27 cellular contexts compared by ENCODE assay signal in the genomic region with DNA sequence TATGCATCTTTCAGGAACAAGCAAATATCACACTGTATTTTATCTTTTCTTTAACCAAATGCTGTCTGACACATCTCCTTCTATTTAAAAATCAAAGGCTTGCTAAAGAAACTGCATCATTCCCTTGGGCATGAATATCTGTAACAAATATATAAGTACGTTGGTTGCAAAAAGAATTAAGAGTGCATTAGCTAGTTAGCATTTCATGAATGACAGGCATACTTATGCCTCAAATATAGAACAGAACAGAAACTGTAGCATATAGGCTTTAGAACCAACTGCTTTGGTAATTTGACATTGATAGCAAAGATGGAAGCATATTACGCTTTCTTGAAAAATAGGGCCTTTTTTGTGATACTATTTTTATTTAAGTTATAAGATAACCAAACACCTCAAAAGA.
DNase-seq lines count a peak whose midpoint lies in the region; TF ChIP-seq lines count a peak whose summit lies in the region.
"Had no signal": no experiment of that assay in that cellular context is flagged by ENCODE, and none has a peak within 500 bp of the region (broad histone marks: within the 10 kb centered on the region; RNA-seq: fewer than 3 reads in every experiment).

No MANE protein-coding gene starts in this region.

- no peaks in the 10 kb centered on the region for H3K9me2 ChIP-seq in neural cell (ENCODE audit: insufficient read depth, low read length)

- H3K27me3 ChIP-seq in neural cell (ENCODE audit: insufficient read depth, low read depth, low read length): no peaks in the 10 kb centered on the region
- H3K27me3 ChIP-seq: BE2C; BLaER1; BLaER1 treated with 17β-estradiol and CSF1 and Interleukin-3, amounts not matched to agents 10 nM and 100 nM had no signal

- no peaks in the 10 kb centered on the region for H3F3A ChIP-seq in neural cell (ENCODE audit: insufficient read depth, low read length, poor library complexity, severe bottlenecking)

- peak overlapping the region; percentile 29 for H3K27ac ChIP-seq in neural cell (ENCODE audit: low read length)
- H3K27ac ChIP-seq: 22Rv1; A549; BLaER1; BLaER1 treated with 17β-estradiol and CSF1 and Interleukin-3, amounts not matched to agents 10 nM and 100 nM; C4-2B had no signal

- TF ChIP-seq CTCF in neural cell (IDR thresholded peaks at IDR 0.05; ENCODE audit: poor library complexity, severe bottlenecking): no peak

- H4K20me1 ChIP-seq in neural cell (ENCODE audit: insufficient read depth): no peaks in the 10 kb centered on the region
- H4K20me1 ChIP-seq: BLaER1; BLaER1 treated with 17β-estradiol and CSF1 and Interleukin-3, amounts not matched to agents 10 nM and 100 nM had no signal

- H3K4me2 ChIP-seq in neural cell (ENCODE audit: low read length): peak overlapping the region; percentile 36
- H3K4me2 ChIP-seq: A549; BLaER1; BLaER1 treated with 17β-estradiol and CSF1 and Interleukin-3, amounts not matched to agents 10 nM and 100 nM had no signal

- no peak for DNase-seq in GM03348 (ENCODE audit: low spot score)
- DNase-seq: 8988T; ACHN; AML-193; BE2C; C1 segment of cervical spinal cord; Caco-2; Calu3; CD4-positive, alpha-beta memory T cell; CD4-positive, alpha-beta T cell; CD4-positive, CD25-positive, alpha-beta regulatory T cell; CD8-positive, alpha-beta memory T cell; CD8-positive, alpha-beta T cell; COR-L47; DMS 273 treated with DMSO at 0.1 percent for 48 hours; DMS153; DMS53; DMS79; DMS79 treated with DMSO at 0.1 percent for 48 hours; DND-41; EL had no signal

- no peak overlapping the region for H3K9ac ChIP-seq in neural cell (ENCODE audit: low read length)
- H3K9ac ChIP-seq: BLaER1; BLaER1 treated with 17β-estradiol and CSF1 and Interleukin-3, amounts not matched to agents 10 nM and 100 nM had no signal

- H2AFZ ChIP-seq in neural cell (ENCODE audit: low read depth, low read length): no peak overlapping the region

- H3K36me3 ChIP-seq in neural cell (ENCODE audit: insufficient read depth, low read length): no peaks in the 10 kb centered on the region
- H3K36me3 ChIP-seq: BE2C; BLaER1; BLaER1 treated with 17β-estradiol and CSF1 and Interleukin-3, amounts not matched to agents 10 nM and 100 nM had no signal

- peak overlapping the region; percentile 5 for H3K4me3 ChIP-seq in neural cell (ENCODE audit: low read length)
- H3K4me3 ChIP-seq: A549; BLaER1; BLaER1 treated with 17β-estradiol and CSF1 and Interleukin-3, amounts not matched to agents 10 nM and 100 nM had no signal

- TF ChIP-seq EP300 in neural cell (conservative IDR thresholded peaks at IDR 0.05; ENCODE audit: poor library complexity, severe bottlenecking): peak; percentile 59

- no peak for TF ChIP-seq RAD21 in neural cell (conservative IDR thresholded peaks at IDR 0.05)

- no peaks in the 10 kb centered on the region for H3K9me3 ChIP-seq in neural cell (ENCODE audit: low read length)
- H3K9me3 ChIP-seq: A549, BE2C, BLaER1, Caco-2 had no signal

- no peaks in the 10 kb centered on the region for H3K79me2 ChIP-seq in neural cell (replicated peaks; ENCODE audit: insufficient read depth, low read length)

TF ChIP-seq in neural cell, 6 proteins besides CTCF, POLR2A, EP300 and RAD21:
- TF ChIP-seq REST (IDR thresholded peaks at IDR 0.05; ENCODE audit: borderline replicate concordance) (peak; percentile 29), MXI1 (conservative IDR thresholded peaks at IDR 0.05; ENCODE audit: poor library complexity, severe bottlenecking) (no peak), POLR2AphosphoS5 (IDR thresholded peaks at IDR 0.05) (peak; percentile 55)
